In the genomic region with DNA sequence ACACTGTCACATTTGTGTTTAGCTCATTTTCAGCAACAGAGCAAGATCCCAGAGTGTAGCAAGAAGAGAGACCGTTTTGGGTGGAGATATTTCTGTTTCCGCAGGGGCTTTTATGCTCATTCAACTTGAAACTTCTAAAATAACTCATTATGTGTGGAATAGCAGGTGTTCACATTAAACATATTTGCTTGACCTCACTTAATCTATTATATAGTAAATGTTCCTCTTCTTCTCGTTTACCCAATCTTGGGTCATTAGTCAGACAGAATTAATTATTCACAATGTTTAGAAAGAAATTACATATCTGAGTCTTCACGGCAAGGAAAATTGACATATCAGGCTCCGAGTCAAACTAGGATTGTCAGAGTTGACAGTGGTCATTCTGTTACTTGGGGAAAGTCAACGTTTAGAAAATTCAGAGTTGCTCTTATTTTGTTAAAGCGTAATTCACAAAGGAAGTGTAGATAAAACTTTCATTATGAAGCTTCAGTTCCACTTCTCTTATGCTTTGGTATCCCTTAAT, we compare ENCODE assay signal across 11 cellular contexts.
DNase-seq lines count a peak whose midpoint lies in the region; ATAC-seq and TF ChIP-seq lines count a peak whose summit lies in the region.
"Had no signal": no experiment of that assay in that cellular context is flagged by ENCODE, and none has a peak within 500 bp of the region (broad histone marks: within the 10 kb centered on the region; RNA-seq: fewer than 3 reads in every experiment).

No MANE protein-coding gene starts in this region.

- DNase-seq in activated naive CD8-positive, alpha-beta T cell treated with anti-CD3 and anti-CD28 coated beads, Interleukin-2, amount 50 U/mL, for 24 hours, result no peak
- no peak for DNase-seq in activated naive CD8-positive, alpha-beta T cell treated with anti-CD3 and anti-CD28 coated beads for 36 hours
- DNase-seq in HEK293T (ENCODE audit: extremely low spot score) (no peak), foreskin keratinocyte (no peak), superior temporal gyrus (ENCODE audit: extremely low spot score) (no peak), CD14-positive monocyte (ENCODE audit: low spot score) (no peak)
- DNase-seq: left ventricle myocardium superior, testis had no signal

- TF ChIP-seq CTCF in foreskin keratinocyte (conservative IDR thresholded peaks at IDR 0.05) (no peak), CD14-positive monocyte (IDR thresholded peaks at IDR 0.05) (no peak)

- CTCF ChIA-PET in HEK293T (lab: Yijun Ruan, JAX), result no interaction called here

- no peaks in the 10 kb centered on the region for H3K36me3 Mint-ChIP-seq in activated naive CD8-positive, alpha-beta T cell treated with anti-CD3 and anti-CD28 coated beads, Interleukin-2, amount 50 U/mL, for 24 hours (ENCODE audit: low read depth)
- H3K36me3 Mint-ChIP-seq in activated naive CD8-positive, alpha-beta T cell treated with anti-CD3 and anti-CD28 coated beads for 36 hours, result peaks cover 1% of the 10 kb centered on the region
- H3K36me3 Mint-ChIP-seq in CD14-positive monocyte, result no peaks in the 10 kb centered on the region

- no peak overlapping the region for H3K27ac Mint-ChIP-seq in activated naive CD8-positive, alpha-beta T cell treated with anti-CD3 and anti-CD28 coated beads, Interleukin-2, amount 50 U/mL, for 24 hours
- no peak overlapping the region for H3K27ac Mint-ChIP-seq in activated naive CD8-positive, alpha-beta T cell treated with anti-CD3 and anti-CD28 coated beads for 36 hours
- H3K27ac Mint-ChIP-seq in CD14-positive monocyte, result peak overlapping the region in 1 of 7 donors; percentile 11

- H3K27ac ChIP-seq in foreskin keratinocyte, result no peak overlapping the region
- H3K27ac ChIP-seq: BLaER1 treated with 17β-estradiol and CSF1 and Interleukin-3, amounts not matched to agents 10 nM and 100 nM; testis had no signal

- peaks cover 13% of the 10 kb centered on the region for H3K4me1 Mint-ChIP-seq in activated naive CD8-positive, alpha-beta T cell treated with anti-CD3 and anti-CD28 coated beads, Interleukin-2, amount 50 U/mL, for 24 hours
- H3K4me1 Mint-ChIP-seq in activated naive CD8-positive, alpha-beta T cell treated with anti-CD3 and anti-CD28 coated beads for 36 hours, result peaks cover 2% of the 10 kb centered on the region
- peaks cover 32% of the 10 kb centered on the region for H3K4me1 Mint-ChIP-seq in CD14-positive monocyte

- H3K4me1 ChIP-seq in foreskin keratinocyte, result peaks cover 21% of the 10 kb centered on the region
- H3K4me1 ChIP-seq: testis had no signal

- H3K4me3 Mint-ChIP-seq in activated naive CD8-positive, alpha-beta T cell treated with anti-CD3 and anti-CD28 coated beads, Interleukin-2, amount 50 U/mL, for 24 hours, result no peak overlapping the region
- no peak overlapping the region for H3K4me3 Mint-ChIP-seq in activated naive CD8-positive, alpha-beta T cell treated with anti-CD3 and anti-CD28 coated beads for 36 hours
- H3K4me3 Mint-ChIP-seq in CD14-positive monocyte, result no peak overlapping the region

- ATAC-seq in activated naive CD8-positive, alpha-beta T cell treated with anti-CD3 and anti-CD28 coated beads, Interleukin-2, amount 50 U/mL, for 24 hours, result peak; percentile 28
- peak; percentile 85 for ATAC-seq in HG02588 (IDR thresholded peaks at IDR 0.05; ENCODE audit: unreplicated experiment)
- ATAC-seq in HG03565 (IDR thresholded peaks at IDR 0.05; ENCODE audit: unreplicated experiment), result peak; percentile 81
- ATAC-seq in foreskin keratinocyte, result no peak
- ATAC-seq: left ventricle myocardium superior had no signal

- no peaks in the 10 kb centered on the region for H3K27me3 ChIP-seq in foreskin keratinocyte
- H3K27me3 ChIP-seq: BLaER1 treated with 17β-estradiol and CSF1 and Interleukin-3, amounts not matched to agents 10 nM and 100 nM; testis had no signal

- H3K27me3 Mint-ChIP-seq in activated naive CD8-positive, alpha-beta T cell treated with anti-CD3 and anti-CD28 coated beads, Interleukin-2, amount 50 U/mL, for 24 hours, result no peaks in the 10 kb centered on the region
- no peaks in the 10 kb centered on the region for H3K27me3 Mint-ChIP-seq in activated naive CD8-positive, alpha-beta T cell treated with anti-CD3 and anti-CD28 coated beads for 36 hours
- peaks cover 0 to 2% (median 0%) of the 10 kb centered on the region in 3 donors for H3K27me3 Mint-ChIP-seq in CD14-positive monocyte (ENCODE audit: low read depth in 3 of 3)

- peaks cover 4% of the 10 kb centered on the region for H3K9me3 Mint-ChIP-seq in activated naive CD8-positive, alpha-beta T cell treated with anti-CD3 and anti-CD28 coated beads, Interleukin-2, amount 50 U/mL, for 24 hours
- no peaks in the 10 kb centered on the region for H3K9me3 Mint-ChIP-seq in activated naive CD8-positive, alpha-beta T cell treated with anti-CD3 and anti-CD28 coated beads for 36 hours
- peaks cover 0 to 12% (median 5%) of the 10 kb centered on the region in 7 donors for H3K9me3 Mint-ChIP-seq in CD14-positive monocyte

- POLR2A ChIA-PET in HEK293T (lab: Yijun Ruan, JAX), result no interaction called here

- intact Hi-C loops in CD14-positive monocyte (cut with micrococcal nuclease), result no loop called here

TF ChIP-seq in HEK293T, 16 proteins besides CTCF, POLR2A, EP300 and RAD21:
- no peak for TF ChIP-seq TARDBP (IDR thresholded peaks at IDR 0.05)
- TF ChIP-seq, protein P1, sequence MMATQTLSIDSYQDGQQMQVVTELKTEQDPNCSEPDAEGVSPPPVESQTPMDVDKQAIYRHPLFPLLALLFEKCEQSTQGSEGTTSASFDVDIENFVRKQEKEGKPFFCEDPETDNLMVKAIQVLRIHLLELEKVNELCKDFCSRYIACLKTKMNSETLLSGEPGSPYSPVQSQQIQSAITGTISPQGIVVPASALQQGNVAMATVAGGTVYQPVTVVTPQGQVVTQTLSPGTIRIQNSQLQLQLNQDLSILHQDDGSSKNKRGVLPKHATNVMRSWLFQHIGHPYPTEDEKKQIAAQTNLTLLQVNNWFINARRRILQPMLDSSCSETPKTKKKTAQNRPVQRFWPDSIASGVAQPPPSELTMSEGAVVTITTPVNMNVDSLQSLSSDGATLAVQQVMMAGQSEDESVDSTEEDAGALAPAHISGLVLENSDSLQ (IDR thresholded peaks at IDR 0.05), result no peak
- no peak for TF ChIP-seq HDGF (IDR thresholded peaks at IDR 0.05; ENCODE audit: borderline replicate concordance)
- TF ChIP-seq FOXK2 (IDR thresholded peaks at IDR 0.05), result no peak
- TF ChIP-seq ARNT (IDR thresholded peaks at IDR 0.05), result no peak
- TF ChIP-seq FOXM1 (IDR thresholded peaks at IDR 0.05; ENCODE audit: borderline replicate concordance), result no peak
- no peak for TF ChIP-seq CTBP1 (IDR thresholded peaks at IDR 0.05; ENCODE audit: borderline replicate concordance)
- no peak for TF ChIP-seq SP1 (IDR thresholded peaks at IDR 0.05)
- no peak for TF ChIP-seq LEF1 (IDR thresholded peaks at IDR 0.05; ENCODE audit: borderline replicate concordance)
- no peak for TF ChIP-seq FOXA1 (IDR thresholded peaks at IDR 0.05)
- TF ChIP-seq SUZ12 (IDR thresholded peaks at IDR 0.05), result no peak
- TF ChIP-seq L3MBTL2 (conservative IDR thresholded peaks at IDR 0.05), result no peak
- no peak for TF ChIP-seq BHLHE40 (IDR thresholded peaks at IDR 0.05; ENCODE audit: borderline replicate concordance)
- no peak for TF ChIP-seq ELF4 (IDR thresholded peaks at IDR 0.05)
- TF ChIP-seq ZNF384 (IDR thresholded peaks at IDR 0.05), result no peak
- no peak for TF ChIP-seq NFRKB (IDR thresholded peaks at IDR 0.05)
